Comparison of ENCODE assay signal across 1 cellular context in the genomic region with DNA sequence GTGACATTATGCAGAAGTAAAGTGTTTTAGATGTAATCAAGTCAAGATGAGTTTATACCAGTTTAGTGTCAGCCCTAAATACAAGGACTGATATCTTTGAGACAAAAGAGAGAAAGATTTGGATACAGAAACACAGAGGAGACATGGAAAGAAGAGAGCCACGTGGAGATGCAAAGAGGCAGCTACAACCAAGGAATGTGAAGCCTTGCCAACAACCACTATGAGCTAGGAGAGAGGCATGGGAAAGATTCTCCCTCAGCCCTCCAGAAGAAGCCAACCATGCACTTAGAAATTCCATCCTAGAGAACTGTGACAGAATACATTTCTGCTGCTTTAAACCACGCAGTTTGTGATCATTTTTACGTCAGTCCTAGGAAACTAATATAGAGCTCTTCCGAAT.
TF ChIP-seq lines count a peak whose summit lies in the region.

No MANE protein-coding gene starts in this region.

TF ChIP-seq in SK-N-SH, 30 proteins besides CTCF, POLR2A, EP300 and RAD21 (continued from another document):
- TF ChIP-seq, protein P1, sequence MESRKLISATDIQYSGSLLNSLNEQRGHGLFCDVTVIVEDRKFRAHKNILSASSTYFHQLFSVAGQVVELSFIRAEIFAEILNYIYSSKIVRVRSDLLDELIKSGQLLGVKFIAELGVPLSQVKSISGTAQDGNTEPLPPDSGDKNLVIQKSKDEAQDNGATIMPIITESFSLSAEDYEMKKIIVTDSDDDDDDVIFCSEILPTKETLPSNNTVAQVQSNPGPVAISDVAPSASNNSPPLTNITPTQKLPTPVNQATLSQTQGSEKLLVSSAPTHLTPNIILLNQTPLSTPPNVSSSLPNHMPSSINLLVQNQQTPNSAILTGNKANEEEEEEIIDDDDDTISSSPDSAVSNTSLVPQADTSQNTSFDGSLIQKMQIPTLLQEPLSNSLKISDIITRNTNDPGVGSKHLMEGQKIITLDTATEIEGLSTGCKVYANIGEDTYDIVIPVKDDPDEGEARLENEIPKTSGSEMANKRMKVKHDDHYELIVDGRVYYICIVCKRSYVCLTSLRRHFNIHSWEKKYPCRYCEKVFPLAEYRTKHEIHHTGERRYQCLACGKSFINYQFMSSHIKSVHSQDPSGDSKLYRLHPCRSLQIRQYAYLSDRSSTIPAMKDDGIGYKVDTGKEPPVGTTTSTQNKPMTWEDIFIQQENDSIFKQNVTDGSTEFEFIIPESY (IDR thresholded peaks at IDR 0.05; ENCODE audit: borderline replicate concordance, low read depth): no peak
- TF ChIP-seq, protein P2, sequence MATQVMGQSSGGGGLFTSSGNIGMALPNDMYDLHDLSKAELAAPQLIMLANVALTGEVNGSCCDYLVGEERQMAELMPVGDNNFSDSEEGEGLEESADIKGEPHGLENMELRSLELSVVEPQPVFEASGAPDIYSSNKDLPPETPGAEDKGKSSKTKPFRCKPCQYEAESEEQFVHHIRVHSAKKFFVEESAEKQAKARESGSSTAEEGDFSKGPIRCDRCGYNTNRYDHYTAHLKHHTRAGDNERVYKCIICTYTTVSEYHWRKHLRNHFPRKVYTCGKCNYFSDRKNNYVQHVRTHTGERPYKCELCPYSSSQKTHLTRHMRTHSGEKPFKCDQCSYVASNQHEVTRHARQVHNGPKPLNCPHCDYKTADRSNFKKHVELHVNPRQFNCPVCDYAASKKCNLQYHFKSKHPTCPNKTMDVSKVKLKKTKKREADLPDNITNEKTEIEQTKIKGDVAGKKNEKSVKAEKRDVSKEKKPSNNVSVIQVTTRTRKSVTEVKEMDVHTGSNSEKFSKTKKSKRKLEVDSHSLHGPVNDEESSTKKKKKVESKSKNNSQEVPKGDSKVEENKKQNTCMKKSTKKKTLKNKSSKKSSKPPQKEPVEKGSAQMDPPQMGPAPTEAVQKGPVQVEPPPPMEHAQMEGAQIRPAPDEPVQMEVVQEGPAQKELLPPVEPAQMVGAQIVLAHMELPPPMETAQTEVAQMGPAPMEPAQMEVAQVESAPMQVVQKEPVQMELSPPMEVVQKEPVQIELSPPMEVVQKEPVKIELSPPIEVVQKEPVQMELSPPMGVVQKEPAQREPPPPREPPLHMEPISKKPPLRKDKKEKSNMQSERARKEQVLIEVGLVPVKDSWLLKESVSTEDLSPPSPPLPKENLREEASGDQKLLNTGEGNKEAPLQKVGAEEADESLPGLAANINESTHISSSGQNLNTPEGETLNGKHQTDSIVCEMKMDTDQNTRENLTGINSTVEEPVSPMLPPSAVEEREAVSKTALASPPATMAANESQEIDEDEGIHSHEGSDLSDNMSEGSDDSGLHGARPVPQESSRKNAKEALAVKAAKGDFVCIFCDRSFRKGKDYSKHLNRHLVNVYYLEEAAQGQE (IDR thresholded peaks at IDR 0.05; ENCODE audit: low read depth, low read length): no peak
- TF ChIP-seq FOXJ3 (CRISPR knock-in tag; IDR thresholded peaks at IDR 0.05) (no peak), MEF2A (IDR thresholded peaks at IDR 0.05; ENCODE audit: borderline replicate concordance, low read depth) (no peak), SMC3 (IDR thresholded peaks at IDR 0.05; ENCODE audit: low read depth, low read length) (no peak), RCOR1 (IDR thresholded peaks at IDR 0.05; ENCODE audit: low read length) (no peak), POLR2AphosphoS5 (IDR thresholded peaks at IDR 0.05; ENCODE audit: low read depth, low read length) (no peak)
- TF ChIP-seq, protein P3, sequence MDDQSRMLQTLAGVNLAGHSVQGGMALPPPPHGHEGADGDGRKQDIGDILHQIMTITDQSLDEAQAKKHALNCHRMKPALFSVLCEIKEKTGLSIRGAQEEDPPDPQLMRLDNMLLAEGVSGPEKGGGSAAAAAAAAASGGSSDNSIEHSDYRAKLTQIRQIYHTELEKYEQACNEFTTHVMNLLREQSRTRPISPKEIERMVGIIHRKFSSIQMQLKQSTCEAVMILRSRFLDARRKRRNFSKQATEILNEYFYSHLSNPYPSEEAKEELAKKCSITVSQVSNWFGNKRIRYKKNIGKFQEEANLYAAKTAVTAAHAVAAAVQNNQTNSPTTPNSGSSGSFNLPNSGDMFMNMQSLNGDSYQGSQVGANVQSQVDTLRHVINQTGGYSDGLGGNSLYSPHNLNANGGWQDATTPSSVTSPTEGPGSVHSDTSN (IDR thresholded peaks at IDR 0.05): 0 out of 2 replicates have a peak, but pooled peaks have one; percentile 14
- TF ChIP-seq, protein P4, sequence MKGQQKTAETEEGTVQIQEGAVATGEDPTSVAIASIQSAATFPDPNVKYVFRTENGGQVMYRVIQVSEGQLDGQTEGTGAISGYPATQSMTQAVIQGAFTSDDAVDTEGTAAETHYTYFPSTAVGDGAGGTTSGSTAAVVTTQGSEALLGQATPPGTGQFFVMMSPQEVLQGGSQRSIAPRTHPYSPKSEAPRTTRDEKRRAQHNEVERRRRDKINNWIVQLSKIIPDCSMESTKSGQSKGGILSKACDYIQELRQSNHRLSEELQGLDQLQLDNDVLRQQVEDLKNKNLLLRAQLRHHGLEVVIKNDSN (IDR thresholded peaks at IDR 0.05; ENCODE audit: borderline replicate concordance, low read depth): no peak
- TF ChIP-seq, protein P5, sequence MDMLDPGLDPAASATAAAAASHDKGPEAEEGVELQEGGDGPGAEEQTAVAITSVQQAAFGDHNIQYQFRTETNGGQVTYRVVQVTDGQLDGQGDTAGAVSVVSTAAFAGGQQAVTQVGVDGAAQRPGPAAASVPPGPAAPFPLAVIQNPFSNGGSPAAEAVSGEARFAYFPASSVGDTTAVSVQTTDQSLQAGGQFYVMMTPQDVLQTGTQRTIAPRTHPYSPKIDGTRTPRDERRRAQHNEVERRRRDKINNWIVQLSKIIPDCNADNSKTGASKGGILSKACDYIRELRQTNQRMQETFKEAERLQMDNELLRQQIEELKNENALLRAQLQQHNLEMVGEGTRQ (IDR thresholded peaks at IDR 0.05; ENCODE audit: borderline replicate concordance, low read depth, low read length): no peak
